9 cellular contexts compared by ENCODE assay signal in the genomic region with DNA sequence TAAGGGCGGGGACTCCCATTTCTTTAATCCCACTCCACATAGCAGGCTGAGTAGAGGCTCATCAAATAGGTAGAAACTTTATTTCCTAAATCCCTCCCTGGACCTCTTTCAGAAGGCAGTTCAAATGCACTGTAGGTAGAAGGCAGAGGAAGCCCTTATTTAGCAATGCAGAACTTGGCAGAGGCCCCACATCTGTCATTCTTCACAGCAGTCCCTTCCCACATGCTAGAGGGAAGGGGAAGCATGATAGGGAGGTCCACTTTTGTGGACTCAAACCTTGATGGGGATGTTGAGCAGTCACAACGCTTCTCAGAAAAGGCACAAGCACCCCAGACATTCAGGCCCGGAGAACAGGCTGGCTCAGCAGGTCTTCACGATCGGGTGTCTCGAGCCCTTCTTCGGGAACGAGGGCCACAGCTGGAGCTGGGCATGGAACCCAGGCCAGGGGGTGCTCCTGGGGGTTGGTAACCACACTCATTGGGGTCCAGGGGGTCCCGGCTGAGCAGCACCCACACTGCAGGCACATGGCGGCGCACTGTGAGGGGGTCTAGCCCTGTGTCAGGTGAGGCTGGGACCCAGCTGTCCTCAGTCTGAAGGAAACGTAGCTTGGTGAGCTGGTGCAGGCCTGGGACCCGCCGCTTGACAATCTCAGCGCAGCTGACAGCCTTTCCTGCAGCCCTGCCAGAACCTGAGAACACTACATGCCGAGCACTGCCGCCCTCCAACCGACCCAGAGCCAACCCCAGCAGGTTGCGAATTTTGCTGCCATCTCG. TPM values are rescaled to one million over a fixed set of nuclear protein-coding genes. Genes with fewer than 3 reads are reported as not detected.
A peak's percentile ranks its signal among the peaks of the same experiment; 100 is the strongest.
DNase-seq lines count a peak whose midpoint lies in the region; ATAC-seq and TF ChIP-seq lines count a peak whose summit lies in the region.
"Had no signal": no experiment of that assay in that cellular context is flagged by ENCODE, and none has a peak within 500 bp of the region (broad histone marks: within the 10 kb centered on the region; RNA-seq: fewer than 3 reads in every experiment).

No MANE protein-coding gene starts in this region.

- TF ChIP-seq CTCF in GM12875 (IDR thresholded peaks at IDR 0.05; ENCODE audit: borderline replicate concordance, insufficient read depth, low read depth, low read length) (no peak), foreskin keratinocyte (conservative IDR thresholded peaks at IDR 0.05) (no peak), thyroid gland (IDR thresholded peaks at IDR 0.05) (no peak)

- peaks cover 8% of the 10 kb centered on the region for H3K79me2 ChIP-seq in trophoblast cell (ENCODE audit: control insufficient read depth, insufficient read depth, low read length, poor library complexity)

- H3K27ac ChIP-seq in esophagus (ENCODE audit: low read depth in 2 of 2, low read length in 1 of 2) (no peak overlapping the region), trophoblast cell (ENCODE audit: low read depth, low read length) (no peak overlapping the region), foreskin keratinocyte (no peak overlapping the region), thyroid gland (no peak overlapping the region)

- H2BK12ac ChIP-seq in trophoblast cell (ENCODE audit: low read length): no peak overlapping the region

- peaks cover 0 to 2% of the 10 kb centered on the region in 2 donors for H3K9me3 ChIP-seq in esophagus (ENCODE audit: control insufficient read depth in 2 of 2, insufficient read depth in 1 of 2, low read depth in 1 of 2, low read length in 1 of 2)
- H3K9me3 ChIP-seq in trophoblast cell (ENCODE audit: insufficient read depth, low read depth, low read length): no peaks in the 10 kb centered on the region
- no peaks in the 10 kb centered on the region for H3K9me3 ChIP-seq in thyroid gland

- peak overlapping the region; percentile 81 for H2AFZ ChIP-seq in trophoblast cell (ENCODE audit: insufficient read depth, low read length, poor library complexity)

- TF ChIP-seq POLR2A in thyroid gland (IDR thresholded peaks at IDR 0.05): no peak

- 91 to 93% methylated on average over 20 of the region's 20 CpGs for WGBS in esophagus, 2 donors
- no CpG with 5 or more reads among the region's 20 CpGs for WGBS in trophoblast cell (ENCODE audit: extremely low coverage, insufficient coverage, insufficient read length)
- 93% methylated on average over 15 to 17 of the region's 20 CpGs for WGBS in thyroid gland, 2 donors

- ATAC-seq in foreskin keratinocyte: no peak
- ATAC-seq in HG03280 (IDR thresholded peaks at IDR 0.05; ENCODE audit: unreplicated experiment): no peak

- H3K9ac ChIP-seq in trophoblast cell (ENCODE audit: low read length): no peak overlapping the region

- no peak overlapping the region for H3K23ac ChIP-seq in trophoblast cell (ENCODE audit: low read length)

- H3K18ac ChIP-seq in trophoblast cell (ENCODE audit: low read length): no peak overlapping the region

- no peak overlapping the region for H3K14ac ChIP-seq in trophoblast cell (ENCODE audit: low read length)

- no peak overlapping the region for H4K91ac ChIP-seq in trophoblast cell (ENCODE audit: low read depth, low read length)

- H2BK120ac ChIP-seq in trophoblast cell (ENCODE audit: insufficient read depth, low read length, poor library complexity): no peak overlapping the region

- intact Hi-C loops in thyroid gland (cut with DNase I): no loop called here

- H3K4me3 ChIP-seq in GM12875 (ENCODE audit: low read depth, low read length): peak overlapping the region; percentile 89
- H3K4me3 ChIP-seq in esophagus (ENCODE audit: low read depth in 1 of 2, low read length in 2 of 2): peak overlapping the region; percentile 78 to 81
- no peak overlapping the region for H3K4me3 ChIP-seq in trophoblast cell (ENCODE audit: low read depth, low read length)
- H3K4me3 ChIP-seq in thyroid gland (replicated peaks in 1 of 3): peak overlapping the region in 1 of 3 donors; percentile 58

- no peak overlapping the region for H2AK5ac ChIP-seq in trophoblast cell (ENCODE audit: low read length)

- H3K36me3 ChIP-seq in esophagus (ENCODE audit: control insufficient read depth in 2 of 2, insufficient read depth in 2 of 2, low read length in 1 of 2) (peaks cover 0 to 11% of the 10 kb centered on the region in 2 donors), trophoblast cell (ENCODE audit: control insufficient read depth in 1 of 2, insufficient read depth in 2 of 2, low read length in 2 of 2) (peaks cover 0 to 2% of the 10 kb centered on the region in 2 experiments), thyroid gland (peaks cover 0 to 6% of the 10 kb centered on the region in 2 donors)

- no peak overlapping the region for H4K12ac ChIP-seq in trophoblast cell (ENCODE audit: low read depth, low read length)

- H3K4me1 ChIP-seq in esophagus (ENCODE audit: control insufficient read depth in 2 of 2, insufficient read depth in 2 of 2, low read length in 1 of 2): peaks cover 0 to 10% of the 10 kb centered on the region in 2 donors
- H3K4me1 ChIP-seq in trophoblast cell (ENCODE audit: control insufficient read depth in 1 of 2, insufficient read depth in 2 of 2, low read length in 2 of 2): peaks cover 6 to 10% of the 10 kb centered on the region in 2 experiments
- no peaks in the 10 kb centered on the region for H3K4me1 ChIP-seq in foreskin keratinocyte
- peaks cover 12 to 16% of the 10 kb centered on the region in 2 donors for H3K4me1 ChIP-seq in thyroid gland

- peak; percentile 16 for DNase-seq in OCI-M1 (lab: John Stamatoyannopoulos, UW)
- no peak for DNase-seq in trophoblast cell
- DNase-seq in foreskin keratinocyte: no peak
- no peak for DNase-seq in SHP77 (lab: John Stamatoyannopoulos, UW)
- no peak for DNase-seq in thyroid gland
- DNase-seq: NCI-H510A treated with DMSO at 0.1 percent for 48 hours had no signal

- H4K8ac ChIP-seq in trophoblast cell (ENCODE audit: low read depth, low read length): no peak overlapping the region

- H3K27me3 ChIP-seq in esophagus (ENCODE audit: control insufficient read depth in 1 of 2, insufficient read depth in 2 of 2, low read length in 2 of 2): no peaks in the 10 kb centered on the region
- H3K27me3 ChIP-seq in trophoblast cell (ENCODE audit: insufficient read depth, low read length): no peaks in the 10 kb centered on the region
- H3K27me3 ChIP-seq in foreskin keratinocyte: no peaks in the 10 kb centered on the region
- H3K27me3 ChIP-seq in thyroid gland: no peaks in the 10 kb centered on the region

- no peak overlapping the region for H3K4me2 ChIP-seq in trophoblast cell (ENCODE audit: low read length)

- H2BK5ac ChIP-seq in trophoblast cell (ENCODE audit: low read depth, low read length, poor library complexity): no peak overlapping the region

- H3K79me1 ChIP-seq in trophoblast cell (ENCODE audit: low read length): peaks cover 8% of the 10 kb centered on the region

- no peak overlapping the region for H3K4ac ChIP-seq in trophoblast cell (ENCODE audit: low read depth, low read length)

RNA-seq across cellular contexts. Expression of gene RPP25L, which starts 1.3 kb away (rescaled TPM):
- polyA plus RNA-seq in esophagus (10 to 100 TPM; 23.0 to 32.2 TPM), foreskin keratinocyte (28.4 and 33.1 TPM in 2 replicates)
- polyA plus RNA-seq in trophoblast cell (2013): 16.8 and 17.4 TPM in 2 replicates
- total RNA-seq in foreskin keratinocyte (21.1 and 24.3 TPM in 2 replicates), thyroid gland (10 to 100 TPM; 20.7 to 39.0 (median 25.8) TPM)

RNA-seq across cellular contexts. Expression of gene DCTN3, which starts 9.7 kb away (rescaled TPM):
- 100 to 1,000 TPM in 1 of 2 donors, 10 to 100 TPM in 1; 44.4 to 112 TPM for polyA plus RNA-seq in esophagus
- 43.3 and 44.9 TPM in 2 replicates for polyA plus RNA-seq in trophoblast cell (2013)
- total RNA-seq in foreskin keratinocyte: 72.4 and 80.9 TPM in 2 replicates
- 133 and 137 TPM in 2 replicates for polyA plus RNA-seq in foreskin keratinocyte
- 100 to 1,000 TPM in 2 of 4 donors, 10 to 100 TPM in 2; 54.6 to 140 (median 89.2) TPM for total RNA-seq in thyroid gland

RNA-seq across cellular contexts. Expression of gene ARID3C, which starts 18.2 kb away (rescaled TPM):
- not detected for polyA plus RNA-seq in esophagus
- 0.04 TPM in 1 of 2 replicates, not detected in the other for polyA plus RNA-seq in trophoblast cell (2013)
- total RNA-seq in foreskin keratinocyte: 0.07 and 0.17 TPM in 2 replicates
- 0.07 and 0.13 TPM in 2 replicates for polyA plus RNA-seq in foreskin keratinocyte
- not detected for total RNA-seq in thyroid gland

RNA-seq across cellular contexts. Expression of gene CNTFR, which starts 21.1 kb away (rescaled TPM):
- polyA plus RNA-seq in esophagus (under 1 TPM; 0.22 to 0.54 TPM), foreskin keratinocyte (not detected in 2 replicates)
- 1.1 and 1.4 TPM in 2 replicates for polyA plus RNA-seq in trophoblast cell (2013)
- total RNA-seq in foreskin keratinocyte (not detected in 2 replicates), thyroid gland (10 to 100 TPM in 3 of 4 donors, 1 to 10 TPM in 1; 8.6 to 17.3 (median 14.1) TPM)

RNA-seq across cellular contexts. Expression of gene SIGMAR1, which starts 27.0 kb away (rescaled TPM):
- polyA plus RNA-seq in esophagus (10 to 100 TPM; 42.1 to 68.5 TPM), foreskin keratinocyte (175 and 195 TPM in 2 replicates)
- polyA plus RNA-seq in trophoblast cell (2013): 31.0 and 33.6 TPM in 2 replicates
- total RNA-seq in foreskin keratinocyte (134 and 155 TPM in 2 replicates), thyroid gland (10 to 100 TPM; 48.6 to 89.7 (median 76.6) TPM)
